ENCODE assay signal across 8 cellular contexts in genomic region chr4:98510757-98511517, GRCh38.
A peak's percentile ranks its signal among the peaks of the same experiment; 100 is the strongest.
DNase-seq lines count a peak whose midpoint lies in the region; ATAC-seq and TF ChIP-seq lines count a peak whose summit lies in the region.
"Had no signal": no experiment of that assay in that cellular context is flagged by ENCODE, and none has a peak within 500 bp of the region (broad histone marks: within the 10 kb centered on the region; RNA-seq: fewer than 3 reads in every experiment).

No MANE protein-coding gene starts in this region.

- H3K9ac ChIP-seq in OCI-LY3 (ENCODE audit: low read length) = no peak overlapping the region

- H3K27ac ChIP-seq in OCI-LY3 (ENCODE audit: low read length) = no peak overlapping the region

- H2AFZ ChIP-seq in OCI-LY3 (ENCODE audit: low read depth, low read length) = no peak overlapping the region

- no peak overlapping the region for H3K4me3 ChIP-seq in OCI-LY3 (ENCODE audit: low read length)

- H3K36me3 Mint-ChIP-seq in brain = peaks cover 3% of the 10 kb centered on the region
- H3K36me3 Mint-ChIP-seq in osteocyte (ENCODE audit: unreplicated experiment) = no peaks in the 10 kb centered on the region

- ATAC-seq in GM19351 (IDR thresholded peaks at IDR 0.05; ENCODE audit: unreplicated experiment) = peak; percentile 49
- ATAC-seq: naive thymus-derived CD4-positive, alpha-beta T cell had no signal

- H3K9me3 Mint-ChIP-seq in brain (no peaks in the 10 kb centered on the region), osteocyte (ENCODE audit: unreplicated experiment) (no peaks in the 10 kb centered on the region)
- H3K9me3 Mint-ChIP-seq: naive thymus-derived CD4-positive, alpha-beta T cell had no signal

- H3K4me2 ChIP-seq in OCI-LY3 (ENCODE audit: low read length) = peak overlapping the region; percentile 25; the same call in 1 of the 2 replicates

- peaks cover 16% of the 10 kb centered on the region for H3K79me2 ChIP-seq in OCI-LY3 (ENCODE audit: low read length)

- peaks cover 6% of the 10 kb centered on the region; the same call in 1 of the 2 replicates for H4K20me1 ChIP-seq in OCI-LY3 (ENCODE audit: insufficient read depth, low read length)

- DNase-seq in osteocyte (ENCODE audit: extremely low spot score, unreplicated experiment) (no peak), NCI-H2196 treated with DMSO at 0.1 percent for 48 hours (lab: John Stamatoyannopoulos, UW; ENCODE audit: unreplicated experiment) (no peak), NCI-H187 treated with DMSO at 0.1 percent for 48 hours (lab: John Stamatoyannopoulos, UW) (no peak), anterior cingulate cortex (lab: John Stamatoyannopoulos, UW) (no peak)

- H3K27ac Mint-ChIP-seq in brain = peak overlapping the region in 4 of 5 experiments; percentile 27 to 89 (median 61)
- peak overlapping the region; percentile 86 for H3K27ac Mint-ChIP-seq in osteocyte (ENCODE audit: unreplicated experiment)

- TF ChIP-seq CTCF in OCI-LY3 (IDR thresholded peaks at IDR 0.05; ENCODE audit: low read depth, low read length) (no peak), brain (conservative IDR thresholded peaks at IDR 0.05) (no peak), osteocyte (IDR thresholded peaks at IDR 0.05) (no peak)

- H3K4me3 Mint-ChIP-seq in brain (peak overlapping the region in 1 of 5 experiments; percentile 7), osteocyte (ENCODE audit: unreplicated experiment) (no peak overlapping the region)

- H3K4me1 Mint-ChIP-seq in brain (peaks cover 78% of the 10 kb centered on the region), osteocyte (ENCODE audit: unreplicated experiment) (peaks cover 78% of the 10 kb centered on the region)

- H3K27me3 Mint-ChIP-seq in brain = no peaks in the 10 kb centered on the region
- no peaks in the 10 kb centered on the region for H3K27me3 Mint-ChIP-seq in osteocyte (ENCODE audit: unreplicated experiment)
- H3K27me3 Mint-ChIP-seq: naive thymus-derived CD4-positive, alpha-beta T cell had no signal

- no peaks in the 10 kb centered on the region for H3K27me3 ChIP-seq in OCI-LY3 (ENCODE audit: low read depth, low read length)

- no peaks in the 10 kb centered on the region for H3K9me3 ChIP-seq in OCI-LY3 (ENCODE audit: insufficient read depth, low read length)

- no peaks in the 10 kb centered on the region for H3K36me3 ChIP-seq in OCI-LY3 (replicated peaks; ENCODE audit: low read depth, low read length)

- H3K4me1 ChIP-seq in OCI-LY3 (ENCODE audit: low read length) = peaks cover 20% of the 10 kb centered on the region
